In genomic region chr22:26677217-26677616, GRCh38 we compare ENCODE assay signal across 12 cellular contexts. TPM values are rescaled to one million over a fixed set of nuclear protein-coding genes. Genes with fewer than 3 reads are reported as not detected.
DNase-seq lines count a peak whose midpoint lies in the region; ATAC-seq, FAIRE-seq and TF ChIP-seq lines count a peak whose summit lies in the region.
"Had no signal": no experiment of that assay in that cellular context is flagged by ENCODE, and none has a peak within 500 bp of the region (broad histone marks: within the 10 kb centered on the region; RNA-seq: fewer than 3 reads in every experiment).

No MANE protein-coding gene starts in this region.

- TF ChIP-seq CTCF in activated CD8-positive, alpha-beta T cell treated with anti-CD3 and anti-CD28 coated beads for 36 hours (IDR thresholded peaks at IDR 0.05): no peak
- TF ChIP-seq CTCF in H1 (IDR thresholded peaks at IDR 0.05; ENCODE audit: control extremely low read depth in 1 of 3, insufficient read depth in 1 of 3, low read depth in 1 of 3, low read length in 3 of 3): no peak

- TF ChIP-seq RAD21 in H1 (IDR thresholded peaks at IDR 0.05 in 1 of 2, conservative IDR thresholded peaks at IDR 0.05 in 1 of 2; ENCODE audit: low read depth in 2 of 2, low read length in 2 of 2): no peak

- no peak for ATAC-seq in activated CD8-positive, alpha-beta T cell treated with anti-CD3 and anti-CD28 coated beads for 36 hours
- no peak for ATAC-seq in activated CD8-positive, alpha-beta T cell treated with anti-CD3 and anti-CD28 coated beads, Interleukin-2, amount 10 ng/mL, durations not matched to agents 7 days and 5 days
- no peak for ATAC-seq in stimulated activated naive B cell treated with anti-CD40 and anti-IgM and Interleukin-4, amounts not matched to agents 10 μg/mL and 1 μg/mL and 100 μg/mL, for 72 hours (replicated peaks)
- no peak for ATAC-seq in GM18873 (IDR thresholded peaks at IDR 0.05; ENCODE audit: low FRiP score, unreplicated experiment)

- no peak for TF ChIP-seq EP300 in H1 (IDR thresholded peaks at IDR 0.05; ENCODE audit: borderline replicate concordance in 1 of 2, low read depth in 2 of 2, low read length in 2 of 2)

- H3K4me1 ChIP-seq in CD8-positive, alpha-beta memory T cell (ENCODE audit: insufficient read depth, low read length): peaks cover 61% of the 10 kb centered on the region
- H3K4me1 ChIP-seq in H1 (replicated peaks in 1 of 4; ENCODE audit: control insufficient read depth in 3 of 4, insufficient read depth in 4 of 4, low read length in 3 of 4): peaks cover 7 to 19% (median 16%) of the 10 kb centered on the region in 4 experiments

- H2BK12ac ChIP-seq in H1 (ENCODE audit: low read depth, low read length): no peak overlapping the region

- H3K4me1 Mint-ChIP-seq in activated CD8-positive, alpha-beta T cell treated with anti-CD3 and anti-CD28 coated beads for 36 hours (ENCODE audit: low read depth): peaks cover 51% of the 10 kb centered on the region
- H3K4me1 Mint-ChIP-seq in activated CD8-positive, alpha-beta T cell treated with anti-CD3 and anti-CD28 coated beads, Interleukin-2, amount 10 ng/mL, durations not matched to agents 7 days and 5 days (ENCODE audit: low read depth): peaks cover 41% of the 10 kb centered on the region
- H3K4me1 Mint-ChIP-seq in CD8-positive, alpha-beta memory T cell: peaks cover 66 to 81% (median 79%) of the 10 kb centered on the region in 3 donors
- peaks cover 42 to 72% of the 10 kb centered on the region in 2 donors for H3K4me1 Mint-ChIP-seq in stimulated activated naive B cell treated with anti-CD40 and anti-IgM and Interleukin-4, amounts not matched to agents 10 μg/mL and 1 μg/mL and 100 μg/mL, for 72 hours

- no peaks in the 10 kb centered on the region for H3K9me3 ChIP-seq in CD8-positive, alpha-beta memory T cell (ENCODE audit: low read length)
- no peaks in the 10 kb centered on the region; a peak in 1 of 4 replicates for H3K9me3 ChIP-seq in H1 (ENCODE audit: insufficient read depth in 2 of 2, low read depth in 1 of 2, low read length in 1 of 2)

- H2BK5ac ChIP-seq in H1 (ENCODE audit: low read depth, low read length): no peak overlapping the region

- peaks cover 19% of the 10 kb centered on the region for H3K36me3 ChIP-seq in CD8-positive, alpha-beta memory T cell (ENCODE audit: insufficient read depth, low read length)
- H3K36me3 ChIP-seq in H1 (ENCODE audit: control insufficient read depth in 2 of 4, insufficient read depth in 4 of 4, low read length in 3 of 4): 0 out of 8 replicates have a peak, but pooled peaks cover 0 to 2% (median 0%) of the 10 kb centered on the region in 4 experiments

- WGBS in H1 (ENCODE audit: extremely low coverage in 1 of 2, insufficient coverage in 1 of 2, insufficient read length in 1 of 2, insufficient replicate concordance in 2 of 2, low coverage in 1 of 2, low lambda C conversion rate in 2 of 2, missing lambda C conversion rate in 1 of 2), 2 experiments: 91% methylated on average over 5 of the region's 5 CpGs; no CpG with 5 or more reads in 1 of the 2 experiments

- peaks cover 11% of the 10 kb centered on the region for H3K23me2 ChIP-seq in H1 (ENCODE audit: low read depth, low read length)

- no peak overlapping the region for H3K4me2 ChIP-seq in H1 (ENCODE audit: insufficient read depth in 1 of 2, low read depth in 2 of 2, low read length in 2 of 2)

- H4K5ac ChIP-seq in H1 (ENCODE audit: insufficient read length, low read depth, low read length): no peak overlapping the region

- no peak overlapping the region for H2BK15ac ChIP-seq in H1 (ENCODE audit: low read length)

- no peak for FAIRE-seq in H1 (lab: Jason Lieb, UNC)
- FAIRE-seq: HTR-8/SVneo had no signal

- H3K4ac ChIP-seq in H1 (replicated peaks; ENCODE audit: insufficient read length, low read depth, low read length): no peak overlapping the region

- no peak for DNase-seq in activated CD8-positive, alpha-beta T cell treated with anti-CD3 and anti-CD28 coated beads for 36 hours
- DNase-seq in activated CD8-positive, alpha-beta T cell treated with anti-CD3 and anti-CD28 coated beads, Interleukin-2, amount 10 ng/mL, durations not matched to agents 7 days and 5 days: no peak
- DNase-seq in CD8-positive, alpha-beta memory T cell: no peak
- no peak for DNase-seq in H1 (ENCODE audit: low read depth in 1 of 2, low spot score in 2 of 2)
- DNase-seq in stimulated activated naive B cell treated with anti-CD40 and anti-IgM and Interleukin-4, amounts not matched to agents 10 μg/mL and 1 μg/mL and 100 μg/mL, for 72 hours: no peak
- DNase-seq in NCI-H446 (lab: John Stamatoyannopoulos, UW): no peak
- DNase-seq: AML-193, NCI-H1048, SIG-M5 had no signal

- H3K36me3 Mint-ChIP-seq in activated CD8-positive, alpha-beta T cell treated with anti-CD3 and anti-CD28 coated beads for 36 hours (ENCODE audit: low read depth): peaks cover 34% of the 10 kb centered on the region
- peaks cover 39% of the 10 kb centered on the region for H3K36me3 Mint-ChIP-seq in activated CD8-positive, alpha-beta T cell treated with anti-CD3 and anti-CD28 coated beads, Interleukin-2, amount 10 ng/mL, durations not matched to agents 7 days and 5 days (ENCODE audit: low read depth)
- H3K36me3 Mint-ChIP-seq in CD8-positive, alpha-beta memory T cell: peaks cover 3 to 42% (median 21%) of the 10 kb centered on the region in 3 donors
- H3K36me3 Mint-ChIP-seq in stimulated activated naive B cell treated with anti-CD40 and anti-IgM and Interleukin-4, amounts not matched to agents 10 μg/mL and 1 μg/mL and 100 μg/mL, for 72 hours: peaks cover 27 to 48% of the 10 kb centered on the region in 2 donors

- no peak for TF ChIP-seq POLR2A in H1 (IDR thresholded peaks at IDR 0.05; ENCODE audit: control extremely low read depth in 1 of 2, low read depth in 2 of 2, low read length in 2 of 2)

- CTCF ChIA-PET in activated CD8-positive, alpha-beta T cell treated with anti-CD3 and anti-CD28 coated beads for 36 hours (lab: Charles Lee): interaction anchor here (2.8 kb wide), 1 partner anchor 14 kb away, joined by 13 read pairs; no protein-coding TSS in a partner anchor
- CTCF ChIA-PET in activated CD8-positive, alpha-beta T cell treated with anti-CD3 and anti-CD28 coated beads, Interleukin-2, amount 10 ng/mL, durations not matched to agents 7 days and 5 days (lab: Charles Lee): interaction anchor here (1.9 kb wide), 1 partner anchor 12 kb away, joined by 9 read pairs; no protein-coding TSS in a partner anchor
- CTCF ChIA-PET in CD8-positive, alpha-beta memory T cell (lab: Charles Lee): no interaction called here
- CTCF ChIA-PET in H1 (lab: Charles Lee; ENCODE audit: partially characterized antibody): interaction anchor here (0.7 to 3.6 kb wide), 7 partner anchors 9 to 283 kb away, joined by 3 to 18 read pairs (median 4); no protein-coding TSS in a partner anchor

- H3K27ac Mint-ChIP-seq in activated CD8-positive, alpha-beta T cell treated with anti-CD3 and anti-CD28 coated beads for 36 hours: peak overlapping the region; percentile 35
- no peak overlapping the region for H3K27ac Mint-ChIP-seq in activated CD8-positive, alpha-beta T cell treated with anti-CD3 and anti-CD28 coated beads, Interleukin-2, amount 10 ng/mL, durations not matched to agents 7 days and 5 days
- peak overlapping the region in 7 of 8 donors; percentile 10 to 93 (median 64) for H3K27ac Mint-ChIP-seq in CD8-positive, alpha-beta memory T cell
- H3K27ac Mint-ChIP-seq in stimulated activated naive B cell treated with anti-CD40 and anti-IgM and Interleukin-4, amounts not matched to agents 10 μg/mL and 1 μg/mL and 100 μg/mL, for 72 hours: peak overlapping the region; percentile 31

- H3K27ac ChIP-seq in CD8-positive, alpha-beta memory T cell (ENCODE audit: low read depth, low read length): no peak overlapping the region
- no peak overlapping the region for H3K27ac ChIP-seq in H1 (ENCODE audit: low read depth, low read length)

- no peak overlapping the region for H2AFZ ChIP-seq in H1 (ENCODE audit: low read length)

- H3K18ac ChIP-seq in H1 (ENCODE audit: extremely low read depth, low read length): no peak overlapping the region

- H3K56ac ChIP-seq in H1 (replicated peaks; ENCODE audit: insufficient read length, low read depth, low read length): no peak overlapping the region

- H3K4me3 Mint-ChIP-seq in activated CD8-positive, alpha-beta T cell treated with anti-CD3 and anti-CD28 coated beads for 36 hours: no peak overlapping the region
- no peak overlapping the region for H3K4me3 Mint-ChIP-seq in activated CD8-positive, alpha-beta T cell treated with anti-CD3 and anti-CD28 coated beads, Interleukin-2, amount 10 ng/mL, durations not matched to agents 7 days and 5 days
- no peak overlapping the region for H3K4me3 Mint-ChIP-seq in CD8-positive, alpha-beta memory T cell
- no peak overlapping the region for H3K4me3 Mint-ChIP-seq in stimulated activated naive B cell treated with anti-CD40 and anti-IgM and Interleukin-4, amounts not matched to agents 10 μg/mL and 1 μg/mL and 100 μg/mL, for 72 hours

- no peak overlapping the region for H2AK5ac ChIP-seq in H1 (ENCODE audit: low read depth, low read length)

- no peak overlapping the region for H3K4me3 ChIP-seq in CD8-positive, alpha-beta memory T cell (ENCODE audit: low read length)
- H3K4me3 ChIP-seq in H1 (ENCODE audit: extremely low read depth in 1 of 4, insufficient read depth in 2 of 4, low read depth in 3 of 4, low read length in 4 of 4): no peak overlapping the region

- H3K14ac ChIP-seq in H1 (ENCODE audit: insufficient read length): no peak overlapping the region

- no peak overlapping the region for H2BK120ac ChIP-seq in H1 (replicated peaks; ENCODE audit: low read depth, low read length)

- H4K20me1 ChIP-seq in H1 (replicated peaks in 1 of 2; ENCODE audit: control insufficient read depth in 1 of 2, insufficient read depth in 2 of 2, low read length in 2 of 2): no peaks in the 10 kb centered on the region

- peaks cover 5% of the 10 kb centered on the region for H3K79me1 ChIP-seq in H1 (ENCODE audit: low read depth, low read length)

- H3K9me3 Mint-ChIP-seq in activated CD8-positive, alpha-beta T cell treated with anti-CD3 and anti-CD28 coated beads for 36 hours: no peaks in the 10 kb centered on the region
- no peaks in the 10 kb centered on the region for H3K9me3 Mint-ChIP-seq in activated CD8-positive, alpha-beta T cell treated with anti-CD3 and anti-CD28 coated beads, Interleukin-2, amount 10 ng/mL, durations not matched to agents 7 days and 5 days (ENCODE audit: insufficient read depth)
- H3K9me3 Mint-ChIP-seq in CD8-positive, alpha-beta memory T cell: no peaks in the 10 kb centered on the region
- peaks cover 0 to under 1% of the 10 kb centered on the region in 2 donors for H3K9me3 Mint-ChIP-seq in stimulated activated naive B cell treated with anti-CD40 and anti-IgM and Interleukin-4, amounts not matched to agents 10 μg/mL and 1 μg/mL and 100 μg/mL, for 72 hours

- H3K23ac ChIP-seq in H1 (ENCODE audit: insufficient read length): no peak overlapping the region

- POLR2A ChIA-PET in activated CD8-positive, alpha-beta T cell treated with anti-CD3 and anti-CD28 coated beads for 36 hours (lab: Charles Lee): no interaction called here
- POLR2A ChIA-PET in activated CD8-positive, alpha-beta T cell treated with anti-CD3 and anti-CD28 coated beads, Interleukin-2, amount 10 ng/mL, durations not matched to agents 7 days and 5 days (lab: Charles Lee): no interaction called here
- POLR2A ChIA-PET in CD8-positive, alpha-beta memory T cell (lab: Charles Lee): no interaction called here
- POLR2A ChIA-PET in H1 (lab: Charles Lee; ENCODE audit: partially characterized antibody): interaction anchor here (1.1 to 1.3 kb wide), 3 partner anchors 8 to 30 kb away, joined by 3 to 5 read pairs (median 3); no protein-coding TSS in a partner anchor

- H3K27me3 Mint-ChIP-seq in activated CD8-positive, alpha-beta T cell treated with anti-CD3 and anti-CD28 coated beads for 36 hours: no peaks in the 10 kb centered on the region
- H3K27me3 Mint-ChIP-seq in activated CD8-positive, alpha-beta T cell treated with anti-CD3 and anti-CD28 coated beads, Interleukin-2, amount 10 ng/mL, durations not matched to agents 7 days and 5 days (ENCODE audit: low read depth): no peaks in the 10 kb centered on the region
- H3K27me3 Mint-ChIP-seq in CD8-positive, alpha-beta memory T cell: no peaks in the 10 kb centered on the region
- H3K27me3 Mint-ChIP-seq in stimulated activated naive B cell treated with anti-CD40 and anti-IgM and Interleukin-4, amounts not matched to agents 10 μg/mL and 1 μg/mL and 100 μg/mL, for 72 hours: no peaks in the 10 kb centered on the region

- intact Hi-C loops in activated CD8-positive, alpha-beta T cell treated with anti-CD3 and anti-CD28 coated beads for 36 hours (cut with micrococcal nuclease): no loop called here

- H2BK20ac ChIP-seq in H1 (ENCODE audit: low read length): no peak overlapping the region; the same call in 1 of the 2 replicates

- H3K9ac ChIP-seq in H1 (replicated peaks in 1 of 4; ENCODE audit: extremely low read depth in 1 of 4, low read depth in 3 of 4, low read length in 3 of 4): no peak overlapping the region

- H3K79me2 ChIP-seq in H1 (ENCODE audit: control insufficient read depth in 1 of 2, insufficient read depth in 2 of 2, low read length in 2 of 2): peaks cover 0 to 8% of the 10 kb centered on the region in 2 experiments; a peak in 2 of 4 replicates

- H3K27me3 ChIP-seq in CD8-positive, alpha-beta memory T cell (ENCODE audit: insufficient read depth, low read length, poor library complexity, severe bottlenecking): no peaks in the 10 kb centered on the region
- no peaks in the 10 kb centered on the region for H3K27me3 ChIP-seq in H1 (replicated peaks in 1 of 4; ENCODE audit: control insufficient read depth in 3 of 4, extremely low read depth in 1 of 4, insufficient read depth in 3 of 4, low read length in 3 of 4)

- no peak overlapping the region; the same call in 1 of the 2 replicates for H4K8ac ChIP-seq in H1 (ENCODE audit: extremely low read depth, insufficient read depth, low read length)

- peak overlapping the region; percentile 18 for H4K91ac ChIP-seq in H1 (replicated peaks; ENCODE audit: insufficient read length, low read length)

RNA-seq across cellular contexts. Expression of gene MIAT, which starts 19.8 kb away (rescaled TPM):
- total RNA-seq in activated CD8-positive, alpha-beta T cell treated with anti-CD3 and anti-CD28 coated beads for 36 hours: 10 to 100 TPM; 11.6 to 11.9 TPM
- 10 to 100 TPM; 23.6 to 26.3 TPM for total RNA-seq in activated CD8-positive, alpha-beta T cell treated with anti-CD3 and anti-CD28 coated beads, Interleukin-2, amount 10 ng/mL, durations not matched to agents 7 days and 5 days
- 10 to 100 TPM; 52.2 to 57.5 TPM for total RNA-seq in CD8-positive, alpha-beta memory T cell
- 3.9 TPM for polyA plus RNA-seq in CD8-positive, alpha-beta memory T cell
- total RNA-seq in H1 (2021; fragmentation: NEBNext Ultra II Directional; extraction: Animal tissue kit (Norgen Biotek cat#: 25700)): 33.8 and 36.0 TPM in 2 replicates
- 27.6 and 38.3 TPM in 2 replicates for polyA plus RNA-seq in H1 (2011; rRNA removed)
- 55.4 TPM for polyA plus RNA-seq in H1 (2011; cell fraction: cytosol; rRNA removed)
- polyA plus RNA-seq in H1 (2011; cell fraction: nucleus; rRNA removed): 134 TPM
- polyA plus RNA-seq in H1 (2012, experiment 1 of 2): 55.6 to 81.0 TPM (median 63.3 TPM) in 4 replicates
- 4.6 TPM for polyA plus RNA-seq in H1 (2012, experiment 2 of 2)
- polyA plus RNA-seq in H1 (2013, experiment 1 of 2): 44.4 TPM
- polyA plus RNA-seq in H1 (2013, experiment 2 of 2): 37.1 TPM
- polyA minus RNA-seq in H1 (2011; rRNA and poly(A)+ RNA removed): 75.5 and 135 TPM in 2 replicates
- polyA minus RNA-seq in H1 (2011; cell fraction: cytosol; rRNA and poly(A)+ RNA removed): 20.6 TPM
- 72.4 TPM for polyA minus RNA-seq in H1 (2011; cell fraction: nucleus; rRNA and poly(A)+ RNA removed)

RNA-seq across cellular contexts. Expression of gene CRYBA4, which starts 55.5 kb away (rescaled TPM):
- not detected for total RNA-seq in activated CD8-positive, alpha-beta T cell treated with anti-CD3 and anti-CD28 coated beads for 36 hours
- total RNA-seq in activated CD8-positive, alpha-beta T cell treated with anti-CD3 and anti-CD28 coated beads, Interleukin-2, amount 10 ng/mL, durations not matched to agents 7 days and 5 days: not detected
- not detected for total RNA-seq in CD8-positive, alpha-beta memory T cell
- polyA plus RNA-seq in CD8-positive, alpha-beta memory T cell: not detected
- total RNA-seq in H1 (2021; fragmentation: NEBNext Ultra II Directional; extraction: Animal tissue kit (Norgen Biotek cat#: 25700)): 0.67 and 1.5 TPM in 2 replicates
- 2.2 and 3.1 TPM in 2 replicates for polyA plus RNA-seq in H1 (2011; rRNA removed)
- polyA plus RNA-seq in H1 (2011; cell fraction: cytosol; rRNA removed): 2.0 TPM
- polyA plus RNA-seq in H1 (2011; cell fraction: nucleus; rRNA removed): 1.4 TPM
- polyA plus RNA-seq in H1 (2012, experiment 1 of 2): 0.84 to 2.4 TPM (median 1.9 TPM) in 4 replicates
- polyA plus RNA-seq in H1 (2012, experiment 2 of 2): 1.5 TPM
- 1.7 TPM for polyA plus RNA-seq in H1 (2013, experiment 1 of 2)
- polyA plus RNA-seq in H1 (2013, experiment 2 of 2): 2.0 TPM
- polyA minus RNA-seq in H1 (2011; rRNA and poly(A)+ RNA removed): 0.56 and 0.69 TPM in 2 replicates
- not detected for polyA minus RNA-seq in H1 (2011; cell fraction: cytosol; rRNA and poly(A)+ RNA removed)
- not detected for polyA minus RNA-seq in H1 (2011; cell fraction: nucleus; rRNA and poly(A)+ RNA removed)
- total RNA-seq: H4 had no signal

RNA-seq across cellular contexts. Expression of gene CRYBB1, which starts 59.4 kb away (rescaled TPM):
- total RNA-seq in activated CD8-positive, alpha-beta T cell treated with anti-CD3 and anti-CD28 coated beads for 36 hours: not detected
- total RNA-seq in activated CD8-positive, alpha-beta T cell treated with anti-CD3 and anti-CD28 coated beads, Interleukin-2, amount 10 ng/mL, durations not matched to agents 7 days and 5 days: not detected
- total RNA-seq in CD8-positive, alpha-beta memory T cell: not detected
- not detected for polyA plus RNA-seq in CD8-positive, alpha-beta memory T cell
- 1.7 and 4.2 TPM in 2 replicates for total RNA-seq in H1 (2021; fragmentation: NEBNext Ultra II Directional; extraction: Animal tissue kit (Norgen Biotek cat#: 25700))
- polyA plus RNA-seq in H1 (2011; rRNA removed): 6.0 and 7.2 TPM in 2 replicates
- 7.5 TPM for polyA plus RNA-seq in H1 (2011; cell fraction: cytosol; rRNA removed)
- polyA plus RNA-seq in H1 (2011; cell fraction: nucleus; rRNA removed): 5.0 TPM
- 2.7 to 5.7 TPM (median 5.2 TPM) in 4 replicates for polyA plus RNA-seq in H1 (2012, experiment 1 of 2)
- polyA plus RNA-seq in H1 (2012, experiment 2 of 2): 3.9 TPM
- 7.7 TPM for polyA plus RNA-seq in H1 (2013, experiment 1 of 2)
- 7.4 TPM for polyA plus RNA-seq in H1 (2013, experiment 2 of 2)
- polyA minus RNA-seq in H1 (2011; rRNA and poly(A)+ RNA removed): 1.7 and 4.1 TPM in 2 replicates
- 2.9 TPM for polyA minus RNA-seq in H1 (2011; cell fraction: cytosol; rRNA and poly(A)+ RNA removed)
- polyA minus RNA-seq in H1 (2011; cell fraction: nucleus; rRNA and poly(A)+ RNA removed): 1.3 TPM
- total RNA-seq: H4 had no signal
